ENCODE assay signal across 9 cellular contexts in genomic region chr11:128210148-128210940, GRCh38.
DNase-seq lines count a peak whose midpoint lies in the region; ATAC-seq lines count a peak whose summit lies in the region.
"Had no signal": no experiment of that assay in that cellular context is flagged by ENCODE, and none has a peak within 500 bp of the region (broad histone marks: within the 10 kb centered on the region; RNA-seq: fewer than 3 reads in every experiment).

No MANE protein-coding gene starts in this region.

- no peaks in the 10 kb centered on the region for H3K27me3 Mint-ChIP-seq in effector memory CD8-positive, alpha-beta T cell
- H3K27me3 Mint-ChIP-seq: B cell had no signal

- H3K4me1 Mint-ChIP-seq in effector memory CD8-positive, alpha-beta T cell (ENCODE audit: low read depth in 2 of 2) = no peaks in the 10 kb centered on the region
- H3K4me1 Mint-ChIP-seq: B cell had no signal

- DNase-seq in NCI-H1105 treated with DMSO at 0.1 percent for 48 hours (lab: John Stamatoyannopoulos, UW) = peak; percentile 15
- no peak for DNase-seq in NCI-H1105 (lab: John Stamatoyannopoulos, UW)
- DNase-seq in T1000 (lab: John Stamatoyannopoulos, UW) = peak; percentile 20
- peak; percentile 49 for DNase-seq in hepatic stellate cell (ENCODE audit: low spot score)
- peak; percentile 65 for DNase-seq in stromal cell of bone marrow (ENCODE audit: low read depth)
- DNase-seq in effector memory CD8-positive, alpha-beta T cell = no peak
- DNase-seq in GOT3 (lab: John Stamatoyannopoulos, UW) = no peak
- DNase-seq in stimulated activated CD4-positive, alpha-beta T cell treated with anti-CD3 and anti-CD28 coated beads, Interleukin-12 subunit alpha, Interleukin-12 subunit beta, amount 100 ng/mL, for 4 hours = no peak

- ATAC-seq in effector memory CD8-positive, alpha-beta T cell (replicated peaks) = no peak

- H3K27ac Mint-ChIP-seq in effector memory CD8-positive, alpha-beta T cell = no peak overlapping the region
- H3K27ac Mint-ChIP-seq: B cell had no signal

- H3K36me3 Mint-ChIP-seq in effector memory CD8-positive, alpha-beta T cell (ENCODE audit: insufficient read depth) = no peaks in the 10 kb centered on the region

- H3K9me3 Mint-ChIP-seq in effector memory CD8-positive, alpha-beta T cell = peaks cover 4 to 7% of the 10 kb centered on the region in 2 donors

- no peak overlapping the region for H3K4me3 Mint-ChIP-seq in effector memory CD8-positive, alpha-beta T cell
- H3K4me3 Mint-ChIP-seq: B cell had no signal

Comparison
In these comparisons a context has a peak if more than half of its experiments do, and no peak if none do; other contexts are left out.
1. DNase-seq: peak in NCI-H1105 treated with DMSO at 0.1 percent for 48 hours (single experiment), T1000 (single experiment), hepatic stellate cell (single experiment) and stromal cell of bone marrow (single experiment); none in NCI-H1105 (single experiment), effector memory CD8-positive, alpha-beta T cell (0 of 3), GOT3 (single experiment) and stimulated activated CD4-positive, alpha-beta T cell treated with anti-CD3 and anti-CD28 coated beads, Interleukin-12 subunit alpha, Interleukin-12 subunit beta, amount 100 ng/mL, for 4 hours (single experiment).